ENCODE assay signal across 17 cellular contexts in the genomic region with DNA sequence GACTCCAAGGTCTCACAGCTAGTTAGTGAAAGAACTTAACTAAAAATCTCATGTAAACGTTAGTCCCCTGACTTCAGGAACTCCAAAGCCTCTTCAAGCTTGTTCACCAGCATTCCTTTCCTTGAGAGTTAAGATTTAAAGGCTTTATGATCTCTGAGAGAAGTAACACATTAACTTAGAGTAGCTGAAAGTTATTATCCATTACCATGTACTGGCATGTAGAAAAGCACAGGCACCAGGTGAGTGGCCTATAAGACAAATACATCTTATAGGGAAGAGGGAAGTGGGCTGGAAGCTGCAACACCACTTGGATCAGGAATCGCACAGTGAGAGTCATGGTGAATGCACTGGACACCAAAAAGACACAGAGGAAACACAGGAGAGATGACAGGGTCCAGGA. TPM values are rescaled to one million over a fixed set of nuclear protein-coding genes. Genes with fewer than 3 reads are reported as not detected.
"Had no signal": no experiment of that assay in that cellular context is flagged by ENCODE, and none has a peak within 500 bp of the region (broad histone marks: within the 10 kb centered on the region; RNA-seq: fewer than 3 reads in every experiment).

No MANE protein-coding gene starts in this region.

- DNase-seq: activated CD8-positive, alpha-beta memory T cell treated with anti-CD3 and anti-CD28 coated beads for 24 hours; activated CD8-positive, alpha-beta memory T cell treated with anti-CD3 and anti-CD28 coated beads, Interleukin-2, amount 50 U/mL, for 48 hours; activated effector memory CD4-positive, alpha-beta T cell treated with Interleukin-2 at 50 U/mL for 16 hours; activated naive CD4-positive, alpha-beta T cell treated with anti-CD3 and anti-CD28 coated beads, Interleukin-2, amount 10 ng/mL, durations not matched to agents 7 days and 5 days; activated naive CD8-positive, alpha-beta T cell treated with anti-CD3 and anti-CD28 coated beads, Interleukin-2, amount 50 U/mL, for 24 hours; activated T-cell treated with anti-CD3 and anti-CD28 coated beads, Interleukin-2, amount 50 U/mL, for 48 hours; aorta; cortex of kidney; immature natural killer cell; naive thymus-derived CD4-positive, alpha-beta T cell; ovary; stimulated activated naive B cell treated with anti-CD40 and anti-IgM and Interleukin-4, amounts not matched to agents 10 μg/mL and 1 μg/mL and 100 μg/mL, for 72 hours; T1000 had no signal

- H3K9me3 ChIP-seq: ovary, vagina had no signal

- H3K27ac Mint-ChIP-seq: activated naive CD4-positive, alpha-beta T cell treated with anti-CD3 and anti-CD28 coated beads, Interleukin-2, amount 10 ng/mL, durations not matched to agents 7 days and 5 days; activated naive CD8-positive, alpha-beta T cell treated with anti-CD3 and anti-CD28 coated beads, Interleukin-2, amount 50 U/mL, for 24 hours; immature natural killer cell; memory B cell; naive thymus-derived CD4-positive, alpha-beta T cell; stimulated activated naive B cell treated with anti-CD40 and anti-IgM and Interleukin-4, amounts not matched to agents 10 μg/mL and 1 μg/mL and 100 μg/mL, for 72 hours had no signal

- H3K4me1 Mint-ChIP-seq: activated naive CD4-positive, alpha-beta T cell treated with anti-CD3 and anti-CD28 coated beads, Interleukin-2, amount 10 ng/mL, durations not matched to agents 7 days and 5 days; activated naive CD8-positive, alpha-beta T cell treated with anti-CD3 and anti-CD28 coated beads, Interleukin-2, amount 50 U/mL, for 24 hours; immature natural killer cell; naive thymus-derived CD4-positive, alpha-beta T cell had no signal

- H3K36me3 Mint-ChIP-seq: activated naive CD4-positive, alpha-beta T cell treated with anti-CD3 and anti-CD28 coated beads, Interleukin-2, amount 10 ng/mL, durations not matched to agents 7 days and 5 days; immature natural killer cell; naive thymus-derived CD4-positive, alpha-beta T cell had no signal

- H3K4me3 ChIP-seq: ovary, vagina had no signal

- H3K36me3 ChIP-seq: ovary, vagina had no signal

- H3K27ac ChIP-seq: ovary, vagina had no signal

- H3K27me3 ChIP-seq: ovary, vagina had no signal

- H3K27me3 Mint-ChIP-seq: activated naive CD8-positive, alpha-beta T cell treated with anti-CD3 and anti-CD28 coated beads, Interleukin-2, amount 50 U/mL, for 24 hours; memory B cell; stimulated activated naive B cell treated with anti-CD40 and anti-IgM and Interleukin-4, amounts not matched to agents 10 μg/mL and 1 μg/mL and 100 μg/mL, for 72 hours had no signal

- H3K4me1 ChIP-seq: vagina had no signal

- H3K4me3 Mint-ChIP-seq: activated naive CD4-positive, alpha-beta T cell treated with anti-CD3 and anti-CD28 coated beads, Interleukin-2, amount 10 ng/mL, durations not matched to agents 7 days and 5 days; activated naive CD8-positive, alpha-beta T cell treated with anti-CD3 and anti-CD28 coated beads, Interleukin-2, amount 50 U/mL, for 24 hours; immature natural killer cell; memory B cell; naive thymus-derived CD4-positive, alpha-beta T cell; stimulated activated naive B cell treated with anti-CD40 and anti-IgM and Interleukin-4, amounts not matched to agents 10 μg/mL and 1 μg/mL and 100 μg/mL, for 72 hours had no signal

- ATAC-seq: activated CD4-positive, CD25-positive, alpha-beta regulatory T cell treated with anti-CD3 and anti-CD28 coated beads, Interleukin-2, amount 50 U/mL, for 24 hours; activated naive CD8-positive, alpha-beta T cell treated with anti-CD3 and anti-CD28 coated beads, Interleukin-2, amount 50 U/mL, for 24 hours; naive thymus-derived CD4-positive, alpha-beta T cell; stimulated activated naive B cell treated with anti-CD40 and anti-IgM and Interleukin-4, amounts not matched to agents 10 μg/mL and 1 μg/mL and 100 μg/mL, for 72 hours had no signal

- H3K9me3 Mint-ChIP-seq: activated naive CD4-positive, alpha-beta T cell treated with anti-CD3 and anti-CD28 coated beads, Interleukin-2, amount 10 ng/mL, durations not matched to agents 7 days and 5 days; activated naive CD8-positive, alpha-beta T cell treated with anti-CD3 and anti-CD28 coated beads, Interleukin-2, amount 50 U/mL, for 24 hours; memory B cell had no signal

RNA-seq across cellular contexts. Expression of a gene that starts 15.4 kb away (rescaled TPM):
- total RNA-seq: T-helper 1 cell treated with Interleukin-12 subunit alpha and Interleukin-12 subunit beta and Interleukin-4 antibody, amounts not matched to agents 30 ng/mL and 1 ng/mL, for 36 hours had no signal
